Comparison of ENCODE assay signal across 1 cellular context in the genomic region with DNA sequence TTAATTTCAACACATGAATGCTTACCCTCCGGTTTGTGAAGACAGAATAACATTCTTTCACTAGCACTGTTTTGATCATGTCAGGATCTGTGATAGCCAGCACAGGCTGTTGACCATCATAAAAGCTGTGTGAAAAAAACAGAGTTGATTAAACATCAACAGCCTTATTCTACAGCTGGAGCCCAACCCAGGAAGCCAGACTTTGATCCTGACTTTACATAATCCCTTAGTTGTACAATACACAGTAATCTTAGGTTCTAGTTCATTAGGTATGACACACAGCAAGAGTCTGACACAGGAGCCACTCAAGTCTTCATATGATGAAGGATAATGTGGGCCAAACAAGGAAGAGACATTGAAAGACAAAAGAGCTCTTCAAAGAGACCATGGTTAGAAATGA.
A peak's percentile ranks its signal among the peaks of the same experiment; 100 is the strongest.
TF ChIP-seq lines count a peak whose summit lies in the region.

No MANE protein-coding gene starts in this region.

TF ChIP-seq in HepG2, 621 proteins besides CTCF, POLR2A, EP300 and RAD21 (continued from another document and continues in another):
- TF ChIP-seq ZBTB40 (IDR thresholded peaks at IDR 0.05) (no peak), ZBTB40 (CRISPR knock-in tag; IDR thresholded peaks at IDR 0.05) (no peak), MLX (CRISPR knock-in tag; IDR thresholded peaks at IDR 0.05) (no peak), KLF6 (CRISPR knock-in tag; IDR thresholded peaks at IDR 0.05) (no peak), ZNF556 (CRISPR knock-in tag; IDR thresholded peaks at IDR 0.05; ENCODE audit: borderline replicate concordance) (no peak), PHB2 (IDR thresholded peaks at IDR 0.05; ENCODE audit: partially characterized antibody) (no peak), TBL1XR1 (IDR thresholded peaks at IDR 0.05; ENCODE audit: borderline replicate concordance, low read length, partially characterized antibody) (peak; percentile 44), ATM (IDR thresholded peaks at IDR 0.05; ENCODE audit: borderline replicate concordance) (no peak), FOSL2 (CRISPR knock-in tag; IDR thresholded peaks at IDR 0.05) (peak; percentile 28; the same call in 1 of the 2 replicates), RNF2 (conservative IDR thresholded peaks at IDR 0.05; ENCODE audit: low read depth) (no peak), NCOA2 (CRISPR knock-in tag; IDR thresholded peaks at IDR 0.05) (peak; percentile 55; the same call in 1 of the 2 replicates), SOX5 (CRISPR knock-in tag; IDR thresholded peaks at IDR 0.05; ENCODE audit: borderline replicate concordance) (peak; percentile 64; the same call in 1 of the 2 replicates), NCOA1 (CRISPR knock-in tag; IDR thresholded peaks at IDR 0.05) (no peak), KLF12 (CRISPR knock-in tag; IDR thresholded peaks at IDR 0.05; ENCODE audit: borderline replicate concordance) (no peak), SRSF1 (optimal IDR thresholded peaks at IDR 0.05; ENCODE audit: low read depth, low read length) (no peak), ARID5B (CRISPR knock-in tag; IDR thresholded peaks at IDR 0.05) (peak; percentile 88), STAG1 (CRISPR knock-in tag; IDR thresholded peaks at IDR 0.05) (no peak), ZSCAN9 (CRISPR knock-in tag; IDR thresholded peaks at IDR 0.05; ENCODE audit: borderline replicate concordance) (0 out of 2 replicates have a peak, but pooled peaks have one; percentile 9), ZNF83 (CRISPR knock-in tag; IDR thresholded peaks at IDR 0.05; ENCODE audit: borderline replicate concordance) (no peak), DMTF1 (CRISPR knock-in tag; IDR thresholded peaks at IDR 0.05) (no peak), ZNF782 (CRISPR knock-in tag; IDR thresholded peaks at IDR 0.05; ENCODE audit: borderline replicate concordance) (no peak), CENPX (CRISPR knock-in tag; IDR thresholded peaks at IDR 0.05) (no peak), TEF (CRISPR knock-in tag; IDR thresholded peaks at IDR 0.05) (peak; percentile 64; the same call in 1 of the 2 replicates)
- TF ChIP-seq, protein P1, sequence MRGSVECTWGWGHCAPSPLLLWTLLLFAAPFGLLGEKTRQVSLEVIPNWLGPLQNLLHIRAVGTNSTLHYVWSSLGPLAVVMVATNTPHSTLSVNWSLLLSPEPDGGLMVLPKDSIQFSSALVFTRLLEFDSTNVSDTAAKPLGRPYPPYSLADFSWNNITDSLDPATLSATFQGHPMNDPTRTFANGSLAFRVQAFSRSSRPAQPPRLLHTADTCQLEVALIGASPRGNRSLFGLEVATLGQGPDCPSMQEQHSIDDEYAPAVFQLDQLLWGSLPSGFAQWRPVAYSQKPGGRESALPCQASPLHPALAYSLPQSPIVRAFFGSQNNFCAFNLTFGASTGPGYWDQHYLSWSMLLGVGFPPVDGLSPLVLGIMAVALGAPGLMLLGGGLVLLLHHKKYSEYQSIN (CRISPR knock-in tag; IDR thresholded peaks at IDR 0.05; ENCODE audit: borderline replicate concordance): no peak
- TF ChIP-seq, protein P2, sequence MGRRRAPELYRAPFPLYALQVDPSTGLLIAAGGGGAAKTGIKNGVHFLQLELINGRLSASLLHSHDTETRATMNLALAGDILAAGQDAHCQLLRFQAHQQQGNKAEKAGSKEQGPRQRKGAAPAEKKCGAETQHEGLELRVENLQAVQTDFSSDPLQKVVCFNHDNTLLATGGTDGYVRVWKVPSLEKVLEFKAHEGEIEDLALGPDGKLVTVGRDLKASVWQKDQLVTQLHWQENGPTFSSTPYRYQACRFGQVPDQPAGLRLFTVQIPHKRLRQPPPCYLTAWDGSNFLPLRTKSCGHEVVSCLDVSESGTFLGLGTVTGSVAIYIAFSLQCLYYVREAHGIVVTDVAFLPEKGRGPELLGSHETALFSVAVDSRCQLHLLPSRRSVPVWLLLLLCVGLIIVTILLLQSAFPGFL (CRISPR knock-in tag; IDR thresholded peaks at IDR 0.05): no peak
- TF ChIP-seq, protein P3, sequence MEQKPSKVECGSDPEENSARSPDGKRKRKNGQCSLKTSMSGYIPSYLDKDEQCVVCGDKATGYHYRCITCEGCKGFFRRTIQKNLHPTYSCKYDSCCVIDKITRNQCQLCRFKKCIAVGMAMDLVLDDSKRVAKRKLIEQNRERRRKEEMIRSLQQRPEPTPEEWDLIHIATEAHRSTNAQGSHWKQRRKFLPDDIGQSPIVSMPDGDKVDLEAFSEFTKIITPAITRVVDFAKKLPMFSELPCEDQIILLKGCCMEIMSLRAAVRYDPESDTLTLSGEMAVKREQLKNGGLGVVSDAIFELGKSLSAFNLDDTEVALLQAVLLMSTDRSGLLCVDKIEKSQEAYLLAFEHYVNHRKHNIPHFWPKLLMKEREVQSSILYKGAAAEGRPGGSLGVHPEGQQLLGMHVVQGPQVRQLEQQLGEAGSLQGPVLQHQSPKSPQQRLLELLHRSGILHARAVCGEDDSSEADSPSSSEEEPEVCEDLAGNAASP (CRISPR knock-in tag; IDR thresholded peaks at IDR 0.05; ENCODE audit: borderline replicate concordance): 0 out of 2 replicates have a peak, but pooled peaks have one; percentile 42
- TF ChIP-seq, protein P4, sequence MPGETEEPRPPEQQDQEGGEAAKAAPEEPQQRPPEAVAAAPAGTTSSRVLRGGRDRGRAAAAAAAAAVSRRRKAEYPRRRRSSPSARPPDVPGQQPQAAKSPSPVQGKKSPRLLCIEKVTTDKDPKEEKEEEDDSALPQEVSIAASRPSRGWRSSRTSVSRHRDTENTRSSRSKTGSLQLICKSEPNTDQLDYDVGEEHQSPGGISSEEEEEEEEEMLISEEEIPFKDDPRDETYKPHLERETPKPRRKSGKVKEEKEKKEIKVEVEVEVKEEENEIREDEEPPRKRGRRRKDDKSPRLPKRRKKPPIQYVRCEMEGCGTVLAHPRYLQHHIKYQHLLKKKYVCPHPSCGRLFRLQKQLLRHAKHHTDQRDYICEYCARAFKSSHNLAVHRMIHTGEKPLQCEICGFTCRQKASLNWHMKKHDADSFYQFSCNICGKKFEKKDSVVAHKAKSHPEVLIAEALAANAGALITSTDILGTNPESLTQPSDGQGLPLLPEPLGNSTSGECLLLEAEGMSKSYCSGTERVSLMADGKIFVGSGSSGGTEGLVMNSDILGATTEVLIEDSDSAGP (CRISPR knock-in tag; IDR thresholded peaks at IDR 0.05; ENCODE audit: borderline replicate concordance): no peak
